In the genomic region with DNA sequence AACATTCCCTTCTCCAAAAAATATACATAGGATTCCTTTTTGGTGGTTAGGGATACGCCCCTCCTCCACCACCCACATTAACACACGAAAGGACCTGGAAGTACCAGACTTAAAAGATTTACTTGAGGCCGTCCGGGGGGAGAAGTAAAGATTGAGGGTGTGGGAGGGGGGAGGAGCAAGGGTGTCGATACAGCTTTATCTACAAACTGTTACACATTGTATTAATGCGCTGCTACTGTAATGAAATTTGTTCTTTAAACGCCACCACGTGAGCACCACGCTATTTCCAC, we compare ENCODE assay signal across 1 cellular context.
TF ChIP-seq lines count a peak whose summit lies in the region.

No MANE protein-coding gene starts in this region.

TF ChIP-seq in HCT116, 20 proteins besides CTCF, POLR2A, EP300 and RAD21 (continued from another document):
- TF ChIP-seq, protein P1, sequence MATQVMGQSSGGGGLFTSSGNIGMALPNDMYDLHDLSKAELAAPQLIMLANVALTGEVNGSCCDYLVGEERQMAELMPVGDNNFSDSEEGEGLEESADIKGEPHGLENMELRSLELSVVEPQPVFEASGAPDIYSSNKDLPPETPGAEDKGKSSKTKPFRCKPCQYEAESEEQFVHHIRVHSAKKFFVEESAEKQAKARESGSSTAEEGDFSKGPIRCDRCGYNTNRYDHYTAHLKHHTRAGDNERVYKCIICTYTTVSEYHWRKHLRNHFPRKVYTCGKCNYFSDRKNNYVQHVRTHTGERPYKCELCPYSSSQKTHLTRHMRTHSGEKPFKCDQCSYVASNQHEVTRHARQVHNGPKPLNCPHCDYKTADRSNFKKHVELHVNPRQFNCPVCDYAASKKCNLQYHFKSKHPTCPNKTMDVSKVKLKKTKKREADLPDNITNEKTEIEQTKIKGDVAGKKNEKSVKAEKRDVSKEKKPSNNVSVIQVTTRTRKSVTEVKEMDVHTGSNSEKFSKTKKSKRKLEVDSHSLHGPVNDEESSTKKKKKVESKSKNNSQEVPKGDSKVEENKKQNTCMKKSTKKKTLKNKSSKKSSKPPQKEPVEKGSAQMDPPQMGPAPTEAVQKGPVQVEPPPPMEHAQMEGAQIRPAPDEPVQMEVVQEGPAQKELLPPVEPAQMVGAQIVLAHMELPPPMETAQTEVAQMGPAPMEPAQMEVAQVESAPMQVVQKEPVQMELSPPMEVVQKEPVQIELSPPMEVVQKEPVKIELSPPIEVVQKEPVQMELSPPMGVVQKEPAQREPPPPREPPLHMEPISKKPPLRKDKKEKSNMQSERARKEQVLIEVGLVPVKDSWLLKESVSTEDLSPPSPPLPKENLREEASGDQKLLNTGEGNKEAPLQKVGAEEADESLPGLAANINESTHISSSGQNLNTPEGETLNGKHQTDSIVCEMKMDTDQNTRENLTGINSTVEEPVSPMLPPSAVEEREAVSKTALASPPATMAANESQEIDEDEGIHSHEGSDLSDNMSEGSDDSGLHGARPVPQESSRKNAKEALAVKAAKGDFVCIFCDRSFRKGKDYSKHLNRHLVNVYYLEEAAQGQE (IDR thresholded peaks at IDR 0.05; ENCODE audit: low read depth) = no peak
- TF ChIP-seq EGR1 (IDR thresholded peaks at IDR 0.05; ENCODE audit: low read depth) = no peak
- no peak for TF ChIP-seq ZFX (IDR thresholded peaks at IDR 0.05)
- no peak for TF ChIP-seq ZNF274 (IDR thresholded peaks at IDR 0.05; ENCODE audit: low read depth, low read length)
- TF ChIP-seq, protein P2, sequence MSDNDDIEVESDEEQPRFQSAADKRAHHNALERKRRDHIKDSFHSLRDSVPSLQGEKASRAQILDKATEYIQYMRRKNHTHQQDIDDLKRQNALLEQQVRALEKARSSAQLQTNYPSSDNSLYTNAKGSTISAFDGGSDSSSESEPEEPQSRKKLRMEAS (IDR thresholded peaks at IDR 0.05) = no peak
- no peak for TF ChIP-seq SP1 (IDR thresholded peaks at IDR 0.05; ENCODE audit: low read depth)
- TF ChIP-seq, protein P3, sequence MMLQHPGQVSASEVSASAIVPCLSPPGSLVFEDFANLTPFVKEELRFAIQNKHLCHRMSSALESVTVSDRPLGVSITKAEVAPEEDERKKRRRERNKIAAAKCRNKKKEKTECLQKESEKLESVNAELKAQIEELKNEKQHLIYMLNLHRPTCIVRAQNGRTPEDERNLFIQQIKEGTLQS (IDR thresholded peaks at IDR 0.05) = no peak
- TF ChIP-seq EZH2 (IDR thresholded peaks at IDR 0.05) = no peak
- no peak for TF ChIP-seq SIN3A (IDR thresholded peaks at IDR 0.05; ENCODE audit: low read depth)
- no peak for TF ChIP-seq POLR2AphosphoS5 (IDR thresholded peaks at IDR 0.05; ENCODE audit: low read depth, low read length)
- no peak for TF ChIP-seq JUND (IDR thresholded peaks at IDR 0.05)
TF ChIP-seq in HCT116: peak in this region for 0.
